18 cellular contexts compared by ENCODE assay signal in genomic region chr3:129345281-129345680, GRCh38.
A peak's percentile ranks its signal among the peaks of the same experiment; 100 is the strongest.
DNase-seq lines count a peak whose midpoint lies in the region; ATAC-seq, FAIRE-seq and TF ChIP-seq lines count a peak whose summit lies in the region.
"Had no signal": no experiment of that assay in that cellular context is flagged by ENCODE, and none has a peak within 500 bp of the region (broad histone marks: within the 10 kb centered on the region; RNA-seq: fewer than 3 reads in every experiment).

No MANE protein-coding gene starts in this region.

- H3K36me3 Mint-ChIP-seq in activated CD4-positive, alpha-beta T cell treated with anti-CD3 and anti-CD28 coated beads, Interleukin-2, amount 10 ng/mL, durations not matched to agents 7 days and 5 days (ENCODE audit: low read depth), result no peaks in the 10 kb centered on the region
- H3K36me3 Mint-ChIP-seq in GM23338 (ENCODE audit: low read depth), result no peaks in the 10 kb centered on the region
- H3K36me3 Mint-ChIP-seq in natural killer cell treated with Interleukin-12 subunit alpha and Interleukin-12 subunit beta and Interleukin-15 and Interleukin-18, amount 100 ng/mL, for 72 hours, result no peaks in the 10 kb centered on the region
- H3K36me3 Mint-ChIP-seq: CD14-positive monocyte; CD4-positive, alpha-beta memory T cell had no signal

- no peak for TF ChIP-seq POLR2A in H1 (IDR thresholded peaks at IDR 0.05; ENCODE audit: control extremely low read depth in 1 of 2, low read depth in 2 of 2, low read length in 2 of 2)

- TF ChIP-seq CTCF in GM23338 (conservative IDR thresholded peaks at IDR 0.05; ENCODE audit: low read depth in 2 of 2), result no peak
- no peak for TF ChIP-seq CTCF in H1 (IDR thresholded peaks at IDR 0.05; ENCODE audit: control extremely low read depth in 1 of 3, insufficient read depth in 1 of 3, low read depth in 1 of 3, low read length in 3 of 3)
- no peak for TF ChIP-seq CTCF in osteoblast (IDR thresholded peaks at IDR 0.05; ENCODE audit: extremely low read depth, low read depth, low read length)
- TF ChIP-seq CTCF in colonic mucosa (IDR thresholded peaks at IDR 0.05), result no peak

- H3K4me2 ChIP-seq in GM23338, result no peak overlapping the region
- H3K4me2 ChIP-seq in H1 (ENCODE audit: insufficient read depth in 1 of 2, low read depth in 2 of 2, low read length in 2 of 2), result peak overlapping the region in 1 of 2 experiments; percentile 84; a peak in 1 of 4 replicates
- no peak overlapping the region for H3K4me2 ChIP-seq in osteoblast (ENCODE audit: insufficient read depth, low read length)
- H3K4me2 ChIP-seq: BLaER1 had no signal

- no peak overlapping the region for H2BK120ac ChIP-seq in H1 (replicated peaks; ENCODE audit: low read depth, low read length)

- H3K4me3 ChIP-seq in GM23338, result no peak overlapping the region
- no peak overlapping the region for H3K4me3 ChIP-seq in H1 (ENCODE audit: extremely low read depth in 1 of 4, insufficient read depth in 2 of 4, low read depth in 3 of 4, low read length in 4 of 4)
- H3K4me3 ChIP-seq in osteoblast (ENCODE audit: insufficient read depth, low read length), result no peak overlapping the region
- H3K4me3 ChIP-seq in colonic mucosa, result no peak overlapping the region
- H3K4me3 ChIP-seq: A549, BLaER1 had no signal

- no peak for TF ChIP-seq RAD21 in H1 (IDR thresholded peaks at IDR 0.05 in 1 of 2, conservative IDR thresholded peaks at IDR 0.05 in 1 of 2; ENCODE audit: low read depth in 2 of 2, low read length in 2 of 2)

- no peak for FAIRE-seq in H1 (lab: Jason Lieb, UNC)
- FAIRE-seq: A549, HTR-8/SVneo had no signal

- ATAC-seq in GM23338, result no peak
- ATAC-seq in natural killer cell treated with Interleukin-12 subunit alpha and Interleukin-12 subunit beta and Interleukin-15 and Interleukin-18, amount 100 ng/mL, for 72 hours, result no peak

- no peaks in the 10 kb centered on the region for H3K79me1 ChIP-seq in H1 (ENCODE audit: low read depth, low read length)

- no peak overlapping the region for H4K5ac ChIP-seq in H1 (ENCODE audit: insufficient read length, low read depth, low read length)

- H2AK5ac ChIP-seq in H1 (ENCODE audit: low read depth, low read length), result no peak overlapping the region

- CTCF ChIA-PET in activated CD4-positive, alpha-beta T cell treated with anti-CD3 and anti-CD28 coated beads, Interleukin-2, amount 10 ng/mL, durations not matched to agents 7 days and 5 days (lab: Charles Lee), result no interaction called here
- CTCF ChIA-PET in H1 (lab: Charles Lee; ENCODE audit: partially characterized antibody), result interaction anchor here (0.6 to 1.9 kb wide), 8 partner anchors 7 to 555 kb away, joined by 3 to 8 read pairs (median 4); a partner anchor contains a TSS

- no peak overlapping the region for H3K56ac ChIP-seq in H1 (replicated peaks; ENCODE audit: insufficient read length, low read depth, low read length)

- TF ChIP-seq EP300 in H1 (IDR thresholded peaks at IDR 0.05; ENCODE audit: borderline replicate concordance in 1 of 2, low read depth in 2 of 2, low read length in 2 of 2), result no peak

- H3K79me2 ChIP-seq in GM23338 (replicated peaks; ENCODE audit: insufficient read depth) (no peaks in the 10 kb centered on the region), H1 (ENCODE audit: control insufficient read depth in 1 of 2, insufficient read depth in 2 of 2, low read length in 2 of 2) (no peaks in the 10 kb centered on the region), osteoblast (ENCODE audit: insufficient read depth, low read length) (no peaks in the 10 kb centered on the region)

- H3K9me3 ChIP-seq in H1 (ENCODE audit: insufficient read depth in 2 of 2, low read depth in 1 of 2, low read length in 1 of 2), result peaks cover 0 to 9% of the 10 kb centered on the region in 2 experiments; a peak in 2 of 4 replicates
- no peaks in the 10 kb centered on the region for H3K9me3 ChIP-seq in osteoblast (ENCODE audit: low read depth, low read length)
- no peaks in the 10 kb centered on the region for H3K9me3 ChIP-seq in colonic mucosa
- H3K9me3 ChIP-seq: A549 had no signal

- H3K18ac ChIP-seq in H1 (ENCODE audit: extremely low read depth, low read length), result no peak overlapping the region; the same call in 1 of the 2 replicates

- H4K20me1 ChIP-seq in GM23338 (replicated peaks; ENCODE audit: insufficient read depth), result no peaks in the 10 kb centered on the region
- peaks cover 1 to 3% of the 10 kb centered on the region in 2 experiments for H4K20me1 ChIP-seq in H1 (replicated peaks in 1 of 2; ENCODE audit: control insufficient read depth in 1 of 2, insufficient read depth in 2 of 2, low read length in 2 of 2)
- H4K20me1 ChIP-seq in osteoblast (ENCODE audit: insufficient read depth, low read length), result no peaks in the 10 kb centered on the region
- H4K20me1 ChIP-seq: BLaER1 had no signal

- WGBS in H1 (ENCODE audit: extremely low coverage in 1 of 2, insufficient coverage in 1 of 2, insufficient read length in 1 of 2, insufficient replicate concordance in 2 of 2, low coverage in 1 of 2, low lambda C conversion rate in 2 of 2, missing lambda C conversion rate in 1 of 2), 2 experiments, result 94% methylated on average over 7 of the region's 7 CpGs; no CpG with 5 or more reads in 1 of the 2 experiments

- H3K27ac ChIP-seq in GM23338 (ENCODE audit: low read depth), result no peak overlapping the region
- H3K27ac ChIP-seq in H1 (ENCODE audit: low read depth, low read length), result no peak overlapping the region
- no peak overlapping the region for H3K27ac ChIP-seq in osteoblast (ENCODE audit: low read depth, low read length)
- H3K27ac ChIP-seq in colonic mucosa, result no peak overlapping the region
- H3K27ac ChIP-seq: 22Rv1, BLaER1 had no signal

- H2BK20ac ChIP-seq in H1 (ENCODE audit: low read length), result no peak overlapping the region

- no peak overlapping the region for H3K14ac ChIP-seq in H1 (ENCODE audit: insufficient read length)

- H3K27ac Mint-ChIP-seq in activated CD4-positive, alpha-beta T cell treated with anti-CD3 and anti-CD28 coated beads, Interleukin-2, amount 10 ng/mL, durations not matched to agents 7 days and 5 days, result peak overlapping the region; percentile 50
- no peak overlapping the region for H3K27ac Mint-ChIP-seq in GM23338
- H3K27ac Mint-ChIP-seq in natural killer cell treated with Interleukin-12 subunit alpha and Interleukin-12 subunit beta and Interleukin-15 and Interleukin-18, amount 100 ng/mL, for 72 hours, result no peak overlapping the region
- H3K27ac Mint-ChIP-seq: CD14-positive monocyte had no signal

- DNase-seq in activated CD4-positive, alpha-beta T cell treated with anti-CD3 and anti-CD28 coated beads, Interleukin-2, amount 10 ng/mL, durations not matched to agents 7 days and 5 days, result no peak
- no peak for DNase-seq in activated CD4-positive, alpha-beta T cell treated with anti-CD3 and anti-CD28 coated beads, Interleukin-2, amount 50 U/mL, for 48 hours
- DNase-seq in GM23338 (ENCODE audit: low spot score) (no peak), H1 (ENCODE audit: low read depth in 1 of 2, low spot score in 2 of 2) (no peak), osteoblast (ENCODE audit: insufficient read length, low spot score, missing footprints) (peak; percentile 80), mucosa of gallbladder (ENCODE audit: low spot score) (no peak), colonic mucosa (no peak)
- no peak for DNase-seq in natural killer cell treated with Interleukin-12 subunit alpha and Interleukin-12 subunit beta and Interleukin-15 and Interleukin-18, amount 100 ng/mL, for 72 hours (ENCODE audit: low spot score)
- DNase-seq: Calu3; CD4-positive, alpha-beta memory T cell; DMS79 treated with DMSO at 0.1 percent for 48 hours; GF-D8; GOT3 had no signal

- H3K9ac ChIP-seq in H1 (replicated peaks in 1 of 4; ENCODE audit: extremely low read depth in 1 of 4, low read depth in 3 of 4, low read length in 3 of 4), result no peak overlapping the region
- no peak overlapping the region for H3K9ac ChIP-seq in colonic mucosa (ENCODE audit: low read depth in 2 of 2, low read length in 2 of 2)
- H3K9ac ChIP-seq: BLaER1 had no signal

- H2BK15ac ChIP-seq in H1 (ENCODE audit: low read length), result peak overlapping the region; percentile 92; the same call in 1 of the 2 replicates

- H4K91ac ChIP-seq in H1 (replicated peaks; ENCODE audit: insufficient read length, low read length), result no peak overlapping the region

- H3K4me1 ChIP-seq in GM23338 (ENCODE audit: insufficient read depth), result peaks cover 3% of the 10 kb centered on the region; the same call in 1 of the 2 replicates
- peaks cover 0 to 12% (median 8%) of the 10 kb centered on the region in 4 experiments; a peak in 6 of 7 replicates for H3K4me1 ChIP-seq in H1 (replicated peaks in 1 of 4; ENCODE audit: control insufficient read depth in 3 of 4, insufficient read depth in 4 of 4, low read length in 3 of 4)
- peaks cover 7% of the 10 kb centered on the region for H3K4me1 ChIP-seq in osteoblast (ENCODE audit: insufficient read depth, low read length)
- H3K4me1 ChIP-seq in colonic mucosa, result no peaks in the 10 kb centered on the region

- no peak overlapping the region for H3K23ac ChIP-seq in H1 (ENCODE audit: insufficient read length)

- no peaks in the 10 kb centered on the region for H3K9me2 ChIP-seq in GM23338 (ENCODE audit: insufficient read depth)

- H3K4me1 Mint-ChIP-seq in activated CD4-positive, alpha-beta T cell treated with anti-CD3 and anti-CD28 coated beads, Interleukin-2, amount 10 ng/mL, durations not matched to agents 7 days and 5 days, result peaks cover 3% of the 10 kb centered on the region
- peaks cover 16% of the 10 kb centered on the region for H3K4me1 Mint-ChIP-seq in GM23338
- H3K4me1 Mint-ChIP-seq in natural killer cell treated with Interleukin-12 subunit alpha and Interleukin-12 subunit beta and Interleukin-15 and Interleukin-18, amount 100 ng/mL, for 72 hours (ENCODE audit: low read depth in 2 of 2), result peaks cover 0 to 8% of the 10 kb centered on the region in 2 donors

- H3K9me3 Mint-ChIP-seq in activated CD4-positive, alpha-beta T cell treated with anti-CD3 and anti-CD28 coated beads, Interleukin-2, amount 10 ng/mL, durations not matched to agents 7 days and 5 days, result no peaks in the 10 kb centered on the region
- peaks cover 13% of the 10 kb centered on the region for H3K9me3 Mint-ChIP-seq in GM23338
- no peaks in the 10 kb centered on the region for H3K9me3 Mint-ChIP-seq in natural killer cell treated with Interleukin-12 subunit alpha and Interleukin-12 subunit beta and Interleukin-15 and Interleukin-18, amount 100 ng/mL, for 72 hours

- no peak overlapping the region for H2BK5ac ChIP-seq in H1 (ENCODE audit: low read depth, low read length)

- POLR2A ChIA-PET in activated CD4-positive, alpha-beta T cell treated with anti-CD3 and anti-CD28 coated beads, Interleukin-2, amount 10 ng/mL, durations not matched to agents 7 days and 5 days (lab: Charles Lee), result no interaction called here
- POLR2A ChIA-PET in H1 (lab: Charles Lee; ENCODE audit: partially characterized antibody), result interaction anchor here (1.0 to 2.9 kb wide), 4 partner anchors 8 to 67 kb away, joined by 3 to 26 read pairs (median 4); partner anchors contain the start of gene HMCES

- intact Hi-C loops in colonic mucosa (cut with DNase I), result no loop called here

- H2AFZ ChIP-seq in GM23338 (peak overlapping the region; percentile 66; the same call in 1 of the 2 replicates), H1 (ENCODE audit: low read length) (no peak overlapping the region), osteoblast (ENCODE audit: low read length) (no peak overlapping the region)

- no peaks in the 10 kb centered on the region for H3K27me3 ChIP-seq in GM23338 (ENCODE audit: insufficient read depth)
- H3K27me3 ChIP-seq in H1 (replicated peaks in 1 of 4; ENCODE audit: control insufficient read depth in 3 of 4, extremely low read depth in 1 of 4, insufficient read depth in 3 of 4, low read length in 3 of 4), result no peaks in the 10 kb centered on the region
- H3K27me3 ChIP-seq in osteoblast (ENCODE audit: insufficient read depth, low read length), result peaks cover 15% of the 10 kb centered on the region
- no peaks in the 10 kb centered on the region for H3K27me3 ChIP-seq in colonic mucosa

- H3K36me3 ChIP-seq in GM23338 (ENCODE audit: insufficient read depth) (no peaks in the 10 kb centered on the region), H1 (ENCODE audit: control insufficient read depth in 2 of 4, insufficient read depth in 4 of 4, low read length in 3 of 4) (no peaks in the 10 kb centered on the region), osteoblast (ENCODE audit: insufficient read depth, low read length) (no peaks in the 10 kb centered on the region), colonic mucosa (no peaks in the 10 kb centered on the region)
- H3K36me3 ChIP-seq: BLaER1 had no signal

- no peak overlapping the region for H3K4me3 Mint-ChIP-seq in activated CD4-positive, alpha-beta T cell treated with anti-CD3 and anti-CD28 coated beads, Interleukin-2, amount 10 ng/mL, durations not matched to agents 7 days and 5 days
- H3K4me3 Mint-ChIP-seq in GM23338, result peak overlapping the region; percentile 54; the same call in 2 of the 3 replicates
- no peak overlapping the region for H3K4me3 Mint-ChIP-seq in natural killer cell treated with Interleukin-12 subunit alpha and Interleukin-12 subunit beta and Interleukin-15 and Interleukin-18, amount 100 ng/mL, for 72 hours

- peaks cover 8% of the 10 kb centered on the region; the same call in 1 of the 2 replicates for H3K23me2 ChIP-seq in H1 (ENCODE audit: low read depth, low read length)

- no peaks in the 10 kb centered on the region for H3F3A ChIP-seq in GM23338 (replicated peaks; ENCODE audit: low read depth)

- H2BK12ac ChIP-seq in H1 (ENCODE audit: low read depth, low read length), result no peak overlapping the region

- peaks cover 23% of the 10 kb centered on the region for H3K27me3 Mint-ChIP-seq in activated CD4-positive, alpha-beta T cell treated with anti-CD3 and anti-CD28 coated beads, Interleukin-2, amount 10 ng/mL, durations not matched to agents 7 days and 5 days
- H3K27me3 Mint-ChIP-seq in GM23338 (ENCODE audit: insufficient read depth, low read depth, poor library complexity), result peaks cover 16% of the 10 kb centered on the region
- peaks cover 14 to 30% of the 10 kb centered on the region in 2 donors for H3K27me3 Mint-ChIP-seq in natural killer cell treated with Interleukin-12 subunit alpha and Interleukin-12 subunit beta and Interleukin-15 and Interleukin-18, amount 100 ng/mL, for 72 hours

- no peak overlapping the region for H3K4ac ChIP-seq in H1 (replicated peaks; ENCODE audit: insufficient read length, low read depth, low read length)

- H4K8ac ChIP-seq in H1 (ENCODE audit: extremely low read depth, insufficient read depth, low read length), result no peak overlapping the region
